Comparison of ENCODE assay signal across 8 cellular contexts in the genomic region with DNA sequence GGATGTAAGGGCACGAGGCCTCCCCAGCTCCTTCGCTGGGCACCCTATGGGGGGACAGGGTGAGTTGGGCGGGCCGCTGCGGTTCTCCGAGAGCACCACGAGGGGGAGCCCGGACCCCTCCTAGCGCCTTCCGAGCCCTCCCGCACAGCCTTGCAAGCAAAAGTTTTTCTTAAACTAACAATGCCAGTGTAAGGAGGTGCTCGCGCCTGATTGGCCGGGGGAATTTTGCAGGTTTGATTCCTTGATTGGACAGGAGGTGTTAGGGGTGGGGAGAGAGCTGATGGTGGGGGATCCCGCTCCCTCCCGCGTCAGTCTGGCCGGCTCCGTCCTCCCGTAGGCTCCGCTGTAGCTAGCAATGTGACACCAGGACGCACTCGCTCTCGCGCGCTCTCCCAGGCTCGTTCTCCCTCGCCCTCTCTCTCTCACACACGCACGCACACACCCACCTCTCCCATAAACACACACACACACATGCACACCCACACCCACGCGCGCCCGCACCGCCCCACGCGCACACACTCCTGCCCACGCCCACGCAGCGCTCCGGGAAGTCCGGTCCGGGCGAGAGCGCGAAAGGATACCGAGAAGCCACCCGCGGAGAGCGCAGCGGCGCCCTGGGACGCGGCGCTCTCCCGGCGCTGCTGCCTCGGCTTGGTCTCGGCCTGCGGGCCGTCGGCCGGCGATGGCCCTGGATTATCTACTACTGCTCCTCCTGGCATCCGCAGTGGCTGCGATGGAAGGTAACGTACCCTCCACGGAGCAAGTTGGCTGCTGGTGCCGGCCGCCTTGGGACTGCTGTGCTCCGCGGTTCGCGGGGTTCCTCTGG. TPM values are rescaled to one million over a fixed set of nuclear protein-coding genes. Genes with fewer than 3 reads are reported as not detected.
DNase-seq lines count a peak whose midpoint lies in the region; ATAC-seq lines count a peak whose summit lies in the region.

A gene (plus strand): TSS at position 311 of the 826 bp plus-strand sequence.

- peak within 1 kb of the TSS; percentile 97 for H3K4me2 ChIP-seq in skeletal muscle satellite cell (ENCODE audit: low read length)

- in situ Hi-C loops in ACHN (cut with HindIII; ENCODE audit: low pct_ligation_motif_present, low pct_unique_long_range_greater_than_20kb, low sequenced_read_pairs) (no loop called here), T47D (cut with HindIII; ENCODE audit: low pct_unique_long_range_greater_than_20kb, low sequenced_read_pairs) (no loop called here)

- peak; percentile 96 for DNase-seq in ACHN
- peak; percentile 94 for DNase-seq in NCI-H1694 (lab: John Stamatoyannopoulos, UW)
- peak; percentile 2 for DNase-seq in T-helper 22 cell (ENCODE audit: low read depth)
- DNase-seq in T47D (ENCODE audit: low read depth in 1 of 2, low spot score in 1 of 2) = peak; percentile 98

- H3K9ac ChIP-seq in skeletal muscle satellite cell (ENCODE audit: low read depth, low read length) = peak within 1 kb of the TSS; percentile 56

- H3K27me3 ChIP-seq in skeletal muscle satellite cell (ENCODE audit: control insufficient read depth, insufficient read depth, low read length) = peaks cover 65% of the 10 kb centered on the region

- H3K4me3 ChIP-seq in iPS-18c (ENCODE audit: insufficient read depth, low read depth, low read length) = peak within 1 kb of the TSS; percentile 79
- peak within 1 kb of the TSS; percentile 76 for H3K4me3 ChIP-seq in skeletal muscle satellite cell (ENCODE audit: low read length)

- peaks cover 2% of the 10 kb centered on the region for H3K9me3 ChIP-seq in iPS-18c (ENCODE audit: control insufficient read depth, insufficient read depth, low read length)
- no peaks in the 10 kb centered on the region for H3K9me3 ChIP-seq in skeletal muscle satellite cell (replicated peaks; ENCODE audit: low read length)

- no peaks in the 10 kb centered on the region for H3K36me3 ChIP-seq in skeletal muscle satellite cell (ENCODE audit: insufficient read depth, low read length)

- H3K4me1 ChIP-seq in skeletal muscle satellite cell (ENCODE audit: control insufficient read depth, insufficient read depth, low read length) = peaks cover 17% of the 10 kb centered on the region

- peak; percentile 87 for ATAC-seq in GM18517 (IDR thresholded peaks at IDR 0.05; ENCODE audit: unreplicated experiment)
- ATAC-seq in HG02973 (IDR thresholded peaks at IDR 0.05; ENCODE audit: unreplicated experiment) = peak; percentile 76

RNA-seq across cellular contexts. Expression of the gene that starts here (rescaled TPM):
- 0.25 and 0.87 TPM in 2 replicates for total RNA-seq in skeletal muscle satellite cell (2012; rRNA removed)

Comparison
In these comparisons a context has a peak if more than half of its experiments do, and no peak if none do; other contexts are left out.
1. Peak in every context shown above with its lines: DNase-seq, ATAC-seq and H3K4me3 ChIP-seq.
2. DNase-seq: peak in every context shown above with its lines; median percentile 98 in T47D; 96 in ACHN; 94 in NCI-H1694; 2 in T-helper 22 cell.